In the genomic region with DNA sequence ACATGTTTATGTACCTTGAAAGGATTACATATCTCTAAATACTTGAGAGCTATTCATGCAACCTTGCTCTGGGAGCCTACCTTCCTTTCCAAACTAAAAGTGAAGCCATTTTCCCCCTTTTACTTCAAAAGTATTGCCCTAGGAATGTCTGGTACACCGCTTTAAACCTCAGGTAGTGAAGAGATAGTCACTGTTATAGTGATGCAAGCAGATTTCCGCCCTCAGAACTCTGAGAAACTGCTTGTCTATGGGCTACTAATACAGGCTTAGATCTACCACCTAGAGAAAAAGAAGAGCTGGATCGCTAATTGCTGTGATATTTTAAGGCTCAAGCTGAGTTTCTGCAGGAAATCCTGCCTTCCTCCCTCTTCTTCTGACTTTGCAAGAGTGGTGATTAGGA, we compare ENCODE assay signal across 16 cellular contexts.
DNase-seq lines count a peak whose midpoint lies in the region; ATAC-seq, FAIRE-seq and TF ChIP-seq lines count a peak whose summit lies in the region.
"Had no signal": no experiment of that assay in that cellular context is flagged by ENCODE, and none has a peak within 500 bp of the region (broad histone marks: within the 10 kb centered on the region; RNA-seq: fewer than 3 reads in every experiment).

No MANE protein-coding gene starts in this region.

- no peak for TF ChIP-seq RAD21 in H1 (IDR thresholded peaks at IDR 0.05 in 1 of 2, conservative IDR thresholded peaks at IDR 0.05 in 1 of 2; ENCODE audit: low read depth in 2 of 2, low read length in 2 of 2)

- 0 out of 2 replicates have a peak overlapping the region, but pooled peaks have one; percentile 17 for H2AFZ ChIP-seq in H1 (ENCODE audit: low read length)
- peak overlapping the region; percentile 39 for H2AFZ ChIP-seq in neural progenitor cell (replicated peaks)

- H2BK5ac ChIP-seq in H1 (ENCODE audit: low read depth, low read length), result no peak overlapping the region

- H3K27me3 ChIP-seq in heart right ventricle, result no peaks in the 10 kb centered on the region
- no peaks in the 10 kb centered on the region for H3K27me3 ChIP-seq in H1 (replicated peaks in 1 of 4; ENCODE audit: control insufficient read depth in 3 of 4, extremely low read depth in 1 of 4, insufficient read depth in 3 of 4, low read length in 3 of 4)
- no peaks in the 10 kb centered on the region for H3K27me3 ChIP-seq in neural progenitor cell

- H2BK12ac ChIP-seq in H1 (ENCODE audit: low read depth, low read length), result no peak overlapping the region

- H3K9ac ChIP-seq in H1 (replicated peaks in 1 of 4; ENCODE audit: extremely low read depth in 1 of 4, low read depth in 3 of 4, low read length in 3 of 4) (no peak overlapping the region), neural progenitor cell (no peak overlapping the region)

- H3K23ac ChIP-seq in H1 (ENCODE audit: insufficient read length), result no peak overlapping the region

- no peak for DNase-seq in heart right ventricle
- DNase-seq in Right ventricle myocardium superior, result no peak
- peak; percentile 36 for DNase-seq in ELR (ENCODE audit: low read depth)
- no peak for DNase-seq in H1 (ENCODE audit: low read depth in 1 of 2, low spot score in 2 of 2)
- no peak for DNase-seq in neural progenitor cell (ENCODE audit: low spot score)
- DNase-seq in GDM1 (lab: John Stamatoyannopoulos, UW), result no peak
- no peak for DNase-seq in LoVo (ENCODE audit: low spot score)
- DNase-seq in activated effector memory CD4-positive, alpha-beta T cell treated with Interleukin-2 at 50 U/mL for 16 hours, result no peak
- DNase-seq: ACHN; CD4-positive, alpha-beta memory T cell; DMS79; GOT3 had no signal

- H3K36me3 ChIP-seq in heart right ventricle (no peaks in the 10 kb centered on the region), H1 (ENCODE audit: control insufficient read depth in 2 of 4, insufficient read depth in 4 of 4, low read length in 3 of 4) (no peaks in the 10 kb centered on the region), neural progenitor cell (no peaks in the 10 kb centered on the region)
- H3K36me3 ChIP-seq: HAP-1 had no signal

- no peak overlapping the region for H2BK120ac ChIP-seq in H1 (replicated peaks; ENCODE audit: low read depth, low read length)

- H3K79me2 ChIP-seq in H1 (ENCODE audit: control insufficient read depth in 1 of 2, insufficient read depth in 2 of 2, low read length in 2 of 2), result no peaks in the 10 kb centered on the region
- H3K79me2 ChIP-seq in neural progenitor cell (ENCODE audit: low read depth), result no peaks in the 10 kb centered on the region

- no peaks in the 10 kb centered on the region for H3K79me1 ChIP-seq in H1 (ENCODE audit: low read depth, low read length)

- no peak overlapping the region for H3K27ac Mint-ChIP-seq in neural progenitor cell
- H3K27ac Mint-ChIP-seq: CD4-positive, alpha-beta memory T cell had no signal

- no peak overlapping the region for H3K4ac ChIP-seq in H1 (replicated peaks; ENCODE audit: insufficient read length, low read depth, low read length)

- H3K4me3 ChIP-seq in heart right ventricle, result no peak overlapping the region
- H3K4me3 ChIP-seq in H1 (ENCODE audit: extremely low read depth in 1 of 4, insufficient read depth in 2 of 4, low read depth in 3 of 4, low read length in 4 of 4), result no peak overlapping the region
- H3K4me3 ChIP-seq in neural progenitor cell, result no peak overlapping the region
- H3K4me3 ChIP-seq: HAP-1 had no signal

- 65 to 73% methylated on average over 3 of the region's 3 CpGs for WGBS in heart right ventricle, 2 donors
- 88% methylated on average over 3 of the region's 3 CpGs; no CpG with 5 or more reads in 1 of the 2 experiments for WGBS in H1 (ENCODE audit: extremely low coverage in 1 of 2, insufficient coverage in 1 of 2, insufficient read length in 1 of 2, insufficient replicate concordance in 2 of 2, low coverage in 1 of 2, low lambda C conversion rate in 2 of 2, missing lambda C conversion rate in 1 of 2), 2 experiments

- H3K14ac ChIP-seq in H1 (ENCODE audit: insufficient read length), result no peak overlapping the region

- no peaks in the 10 kb centered on the region for H3F3A ChIP-seq in neural progenitor cell (ENCODE audit: low read depth)

- H3K9me3 Mint-ChIP-seq in neural progenitor cell, result no peaks in the 10 kb centered on the region

- no peak overlapping the region for H2AK5ac ChIP-seq in H1 (ENCODE audit: low read depth, low read length)

- no peaks in the 10 kb centered on the region for H3K36me3 Mint-ChIP-seq in neural progenitor cell
- H3K36me3 Mint-ChIP-seq: CD4-positive, alpha-beta memory T cell had no signal

- no peak overlapping the region for H4K91ac ChIP-seq in H1 (replicated peaks; ENCODE audit: insufficient read length, low read length)

- H4K20me1 ChIP-seq in H1 (replicated peaks in 1 of 2; ENCODE audit: control insufficient read depth in 1 of 2, insufficient read depth in 2 of 2, low read length in 2 of 2) (no peaks in the 10 kb centered on the region), neural progenitor cell (ENCODE audit: low read depth) (no peaks in the 10 kb centered on the region)

- TF ChIP-seq EP300 in H1 (IDR thresholded peaks at IDR 0.05; ENCODE audit: borderline replicate concordance in 1 of 2, low read depth in 2 of 2, low read length in 2 of 2), result no peak

- H2BK15ac ChIP-seq in H1 (ENCODE audit: low read length), result no peak overlapping the region

- no peak overlapping the region for H3K18ac ChIP-seq in H1 (ENCODE audit: extremely low read depth, low read length)

- no peak overlapping the region for H4K8ac ChIP-seq in H1 (ENCODE audit: extremely low read depth, insufficient read depth, low read length)

- no peak for TF ChIP-seq POLR2A in H1 (IDR thresholded peaks at IDR 0.05; ENCODE audit: control extremely low read depth in 1 of 2, low read depth in 2 of 2, low read length in 2 of 2)

- CTCF ChIA-PET in H1 (lab: Charles Lee; ENCODE audit: partially characterized antibody), result interaction anchor here (1.5 kb wide), 2 partner anchors 8 to 116 kb away, joined by 5 to 7 read pairs; no protein-coding TSS in a partner anchor

- H3K4me1 ChIP-seq in heart right ventricle (peaks cover 0 to 37% (median 20%) of the 10 kb centered on the region in 9 donors), H1 (replicated peaks in 1 of 4; ENCODE audit: control insufficient read depth in 3 of 4, insufficient read depth in 4 of 4, low read length in 3 of 4) (no peaks in the 10 kb centered on the region), neural progenitor cell (peaks cover 13% of the 10 kb centered on the region)

- 0 out of 2 replicates have a peak overlapping the region, but pooled peaks have one; percentile 82 for H2BK20ac ChIP-seq in H1 (ENCODE audit: low read length)

- H3K4me1 Mint-ChIP-seq in neural progenitor cell, result peaks cover 6% of the 10 kb centered on the region
- H3K4me1 Mint-ChIP-seq: CD4-positive, alpha-beta memory T cell had no signal

- H3K4me2 ChIP-seq in H1 (ENCODE audit: insufficient read depth in 1 of 2, low read depth in 2 of 2, low read length in 2 of 2) (no peak overlapping the region), neural progenitor cell (no peak overlapping the region)

- peak overlapping the region in 4 of 10 donors; percentile 42 to 67 (median 50) for H3K27ac ChIP-seq in heart right ventricle
- H3K27ac ChIP-seq in H1 (ENCODE audit: low read depth, low read length), result no peak overlapping the region
- no peak overlapping the region for H3K27ac ChIP-seq in neural progenitor cell
- H3K27ac ChIP-seq: C4-2B had no signal

- no peak for TF ChIP-seq CTCF in heart right ventricle (IDR thresholded peaks at IDR 0.05)
- TF ChIP-seq CTCF in H1 (IDR thresholded peaks at IDR 0.05; ENCODE audit: control extremely low read depth in 1 of 3, insufficient read depth in 1 of 3, low read depth in 1 of 3, low read length in 3 of 3), result no peak
- no peak for TF ChIP-seq CTCF in neural progenitor cell (IDR thresholded peaks at IDR 0.05)

- intact Hi-C loops in heart right ventricle (cut with DNase I), result loop anchor here in 2 of 10 donors (10.0 kb wide), 2 partner anchors 71 to 81 kb away; partner anchors contain the start of gene SEMA6D (in 1 of the 2)
- intact Hi-C loops in Right ventricle myocardium superior (cut with DNase I), result no loop called here

- no peak overlapping the region for H3K4me3 Mint-ChIP-seq in neural progenitor cell
- H3K4me3 Mint-ChIP-seq: CD4-positive, alpha-beta memory T cell had no signal

- H3K56ac ChIP-seq in H1 (replicated peaks; ENCODE audit: insufficient read length, low read depth, low read length), result no peak overlapping the region

- peaks cover 3% of the 10 kb centered on the region for H3K27me3 Mint-ChIP-seq in neural progenitor cell (ENCODE audit: insufficient read depth, low read depth)

- no peaks in the 10 kb centered on the region for H3K23me2 ChIP-seq in H1 (ENCODE audit: low read depth, low read length)

- FAIRE-seq in H1 (lab: Jason Lieb, UNC), result no peak
- FAIRE-seq: G401.6, GM12892 had no signal

- ATAC-seq in heart right ventricle (peak in 5 of 8 donors; percentile 28 to 47 (median 32)), Right ventricle myocardium superior (ENCODE audit: poor library complexity) (no peak)

- POLR2A ChIA-PET in H1 (lab: Charles Lee; ENCODE audit: partially characterized antibody), result no interaction called here

- no peak overlapping the region for H4K5ac ChIP-seq in H1 (ENCODE audit: insufficient read length, low read depth, low read length)

- H3K9me3 ChIP-seq in heart right ventricle (no peaks in the 10 kb centered on the region), H1 (ENCODE audit: insufficient read depth in 2 of 2, low read depth in 1 of 2, low read length in 1 of 2) (no peaks in the 10 kb centered on the region), neural progenitor cell (ENCODE audit: low read depth) (no peaks in the 10 kb centered on the region)
- H3K9me3 ChIP-seq: HAP-1 had no signal

TF ChIP-seq in H1, 55 proteins besides CTCF, POLR2A, EP300 and RAD21:
- TF ChIP-seq SIN3A (conservative IDR thresholded peaks at IDR 0.05 in 1 of 2, IDR thresholded peaks at IDR 0.05 in 1 of 2; ENCODE audit: low read depth in 1 of 2, low read length in 2 of 2) (no peak), GABPA (IDR thresholded peaks at IDR 0.05; ENCODE audit: borderline replicate concordance, insufficient read depth, low read length) (no peak), RBBP5 (IDR thresholded peaks at IDR 0.05; ENCODE audit: borderline replicate concordance, low read depth, low read length) (no peak), POU5F1 (IDR thresholded peaks at IDR 0.05; ENCODE audit: low read depth, low read length) (no peak), NRF1 (IDR thresholded peaks at IDR 0.05; ENCODE audit: low read depth, low read length) (no peak), FOSL1 (IDR thresholded peaks at IDR 0.05; ENCODE audit: insufficient read depth, low read depth, low read length) (no peak), TAF1 (IDR thresholded peaks at IDR 0.05; ENCODE audit: low read depth, low read length) (no peak), KDM4A (IDR thresholded peaks at IDR 0.05; ENCODE audit: low read depth, low read length, severe bottlenecking) (no peak), SP1 (IDR thresholded peaks at IDR 0.05; ENCODE audit: low read depth, low read length) (no peak), TBP (IDR thresholded peaks at IDR 0.05; ENCODE audit: low read depth, low read length) (no peak), SP2 (IDR thresholded peaks at IDR 0.05; ENCODE audit: low read length) (no peak)
